11 cellular contexts compared by ENCODE assay signal in genomic region chr2:206798009-206798408, GRCh38. TPM values are rescaled to one million over a fixed set of nuclear protein-coding genes. Genes with fewer than 3 reads are reported as not detected.
DNase-seq lines count a peak whose midpoint lies in the region; ATAC-seq and TF ChIP-seq lines count a peak whose summit lies in the region.
"Had no signal": no experiment of that assay in that cellular context is flagged by ENCODE, and none has a peak within 500 bp of the region (broad histone marks: within the 10 kb centered on the region; RNA-seq: fewer than 3 reads in every experiment).

No MANE protein-coding gene starts in this region.

- no peaks in the 10 kb centered on the region for H3K27me3 ChIP-seq in HL-60 (ENCODE audit: insufficient read depth, poor library complexity, severe bottlenecking)
- H3K27me3 ChIP-seq: cardiac muscle cell had no signal

- peak; percentile 11 for DNase-seq in activated CD4-positive, alpha-beta T cell treated with anti-CD3 and anti-CD28 coated beads for 48 hours
- no peak for DNase-seq in activated CD4-positive, alpha-beta T cell treated with anti-CD3 and anti-CD28 coated beads for 4 hours
- DNase-seq in HL-60 (ENCODE audit: low read depth in 1 of 2, low spot score in 1 of 2) (peak in 1 of 2 experiments; percentile 47), lung microvascular endothelial cell (ENCODE audit: low read depth in 2 of 2) (peak; percentile 74 to 89), NCI-H2171 treated with DMSO at 0.1 percent for 48 hours (lab: John Stamatoyannopoulos, UW) (no peak), DMS53 (lab: John Stamatoyannopoulos, UW) (no peak), cerebellar cortex (ENCODE audit: low spot score) (no peak)
- DNase-seq: activated CD4-positive, CD25-positive, alpha-beta regulatory T cell had no signal

- peak overlapping the region; percentile 68 for H3K27ac ChIP-seq in HL-60 (replicated peaks)
- H3K27ac ChIP-seq: A549, cardiac muscle cell had no signal

- TF ChIP-seq CTCF in HL-60 (IDR thresholded peaks at IDR 0.05; ENCODE audit: insufficient read depth, low read length) = no peak

- peak; percentile 82 for ATAC-seq in GM21786 (IDR thresholded peaks at IDR 0.05; ENCODE audit: unreplicated experiment)
- ATAC-seq: A549 had no signal

- H3K4me3 ChIP-seq in HL-60 (replicated peaks; ENCODE audit: insufficient read depth, low read length) = no peak overlapping the region
- H3K4me3 ChIP-seq: A549, cardiac muscle cell had no signal

RNA-seq across cellular contexts. Expression of gene FASTKD2, which starts 32.6 kb away (rescaled TPM):
- 21.1 and 27.6 TPM in 2 replicates for total RNA-seq in lung microvascular endothelial cell

RNA-seq across cellular contexts. Expression of gene MDH1B, which starts 32.9 kb away (rescaled TPM):
- total RNA-seq in lung microvascular endothelial cell = under 0.01 TPM in 1 of 2 replicates, not detected in the other

Comparison
In these comparisons a context has a peak if more than half of its experiments do, and no peak if none do; other contexts are left out.
1. DNase-seq: peak in activated CD4-positive, alpha-beta T cell treated with anti-CD3 and anti-CD28 coated beads for 48 hours (single experiment) and lung microvascular endothelial cell (2 of 2); none in activated CD4-positive, alpha-beta T cell treated with anti-CD3 and anti-CD28 coated beads for 4 hours (0 of 2), NCI-H2171 treated with DMSO at 0.1 percent for 48 hours (single experiment), DMS53 (single experiment) and cerebellar cortex (single experiment).